In genomic region chr3:187679638-187680396, GRCh38 we compare ENCODE assay signal across 8 cellular contexts. TPM values are rescaled to one million over a fixed set of nuclear protein-coding genes. Genes with fewer than 3 reads are reported as not detected.
DNase-seq lines count a peak whose midpoint lies in the region; ATAC-seq lines count a peak whose summit lies in the region.

No MANE protein-coding gene starts in this region.

- ATAC-seq in HG02973 (IDR thresholded peaks at IDR 0.05; ENCODE audit: unreplicated experiment) (peak; percentile 76), GM21528 (IDR thresholded peaks at IDR 0.05; ENCODE audit: low FRiP score, unreplicated experiment) (no peak)

- DNase-seq in G401 (ENCODE audit: low spot score) (peak; percentile 68), NCI-H2227 treated with DMSO at 0.1 percent for 48 hours (lab: John Stamatoyannopoulos, UW) (peak; percentile 38), cerebellar cortex (ENCODE audit: low spot score) (peak; percentile 74), left kidney (ENCODE audit: low read depth, low spot score) (peak; percentile 88)
- peak; percentile 29 to 59 (median 37) for DNase-seq in activated CD4-positive, CD25-positive, alpha-beta regulatory T cell (lab: John Stamatoyannopoulos, UW)
- DNase-seq in stimulated activated CD4-positive, alpha-beta T cell treated with anti-CD3 and anti-CD28 coated beads, Interleukin-4, amount 100 ng/mL, for 24 hours, result peak; percentile 75

- in situ Hi-C loops in G401 (cut with HindIII; ENCODE audit: low sequenced_read_pairs), result loop anchor here (25.0 kb wide), 1 partner anchor 343 kb away; no protein-coding TSS in a partner anchor

RNA-seq across cellular contexts. Expression of gene SST, which starts 9.6 kb away (rescaled TPM):
- not detected in 2 replicates for total RNA-seq in G401 (2014; rRNA removed; shearing (Covaris generic))

RNA-seq across cellular contexts. Expression of gene RTP2, which starts 22.5 kb away (rescaled TPM):
- not detected in 2 replicates for total RNA-seq in G401 (2014; rRNA removed; shearing (Covaris generic))

Comparison
In these comparisons a context has a peak if more than half of its experiments do, and no peak if none do; other contexts are left out.
1. DNase-seq: peak in every context shown above with its lines; median percentile 88 in left kidney; 75 in stimulated activated CD4-positive, alpha-beta T cell treated with anti-CD3 and anti-CD28 coated beads, Interleukin-4, amount 100 ng/mL, for 24 hours; 74 in cerebellar cortex; 68 in G401; 38 in NCI-H2227 treated with DMSO at 0.1 percent for 48 hours; 37 in activated CD4-positive, CD25-positive, alpha-beta regulatory T cell.